In the genomic region with DNA sequence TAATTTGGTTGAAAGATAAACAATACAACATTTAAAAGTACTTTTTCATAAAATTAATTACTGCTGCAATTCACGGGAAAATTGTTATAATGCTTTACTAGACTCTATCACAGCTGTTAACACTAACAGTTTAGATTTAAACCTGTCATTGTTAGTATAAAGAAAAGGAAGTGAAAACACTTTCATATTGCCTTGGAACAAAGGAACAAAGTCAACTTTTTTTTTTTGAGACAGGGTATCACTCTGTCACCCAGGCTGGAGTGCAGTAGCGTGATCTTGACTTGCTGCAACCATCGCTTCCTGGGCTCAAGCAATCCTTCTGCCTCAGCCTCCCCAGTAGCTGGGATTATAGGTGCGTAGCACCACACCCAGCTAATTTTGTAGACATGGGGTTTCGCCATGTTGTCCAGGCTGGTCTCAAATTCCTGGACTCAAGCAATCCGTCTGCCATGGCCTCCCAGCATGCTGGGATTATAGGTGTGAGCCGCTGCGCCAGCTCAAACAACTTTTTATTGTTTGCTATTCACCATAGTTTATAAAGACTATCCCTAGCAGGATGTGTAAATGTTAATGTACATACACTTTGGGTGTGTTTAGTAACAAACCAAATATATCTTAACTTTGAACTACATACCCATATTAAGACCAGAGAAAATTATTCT, we compare ENCODE assay signal across 10 cellular contexts. TPM values are rescaled to one million over a fixed set of nuclear protein-coding genes. Genes with fewer than 3 reads are reported as not detected.
DNase-seq lines count a peak whose midpoint lies in the region; ATAC-seq and TF ChIP-seq lines count a peak whose summit lies in the region.
"Had no signal": no experiment of that assay in that cellular context is flagged by ENCODE, and none has a peak within 500 bp of the region (broad histone marks: within the 10 kb centered on the region; RNA-seq: fewer than 3 reads in every experiment).

No MANE protein-coding gene starts in this region.

- H3K27ac Mint-ChIP-seq in CD14-positive monocyte: peak overlapping the region in 6 of 7 donors; percentile 17 to 42 (median 36)

- no peaks in the 10 kb centered on the region for H4K20me1 ChIP-seq in MM.1S (ENCODE audit: insufficient read depth, low read length)

- no peak overlapping the region for H3K4me3 Mint-ChIP-seq in CD14-positive monocyte

- TF ChIP-seq CTCF in CD14-positive monocyte (IDR thresholded peaks at IDR 0.05): no peak
- TF ChIP-seq CTCF in MM.1S (IDR thresholded peaks at IDR 0.05; ENCODE audit: low read length): no peak
- TF ChIP-seq CTCF in GM13977 (IDR thresholded peaks at IDR 0.05; ENCODE audit: extremely low read depth, insufficient read depth, missing control alignments): no peak

- H3K36me3 ChIP-seq in MM.1S (replicated peaks; ENCODE audit: insufficient read depth, low read length): no peaks in the 10 kb centered on the region
- H3K36me3 ChIP-seq: MG63 had no signal

- peaks cover 21 to 50% of the 10 kb centered on the region in 2 donors for H3K36me3 Mint-ChIP-seq in CD14-positive monocyte

- no peaks in the 10 kb centered on the region for H3K9me3 ChIP-seq in MM.1S (replicated peaks; ENCODE audit: insufficient read depth, low read length)
- H3K9me3 ChIP-seq: esophagus muscularis mucosa, MG63 had no signal

- DNase-seq in CD14-positive monocyte (ENCODE audit: low spot score): no peak
- DNase-seq in MM.1S: peak; percentile 46
- DNase-seq in GM13977 (ENCODE audit: low spot score): no peak
- no peak for DNase-seq in activated CD8-positive, alpha-beta memory T cell treated with anti-CD3 and anti-CD28 coated beads for 24 hours
- no peak for DNase-seq in NCI-H1417 treated with DMSO at 0.1 percent for 48 hours (lab: John Stamatoyannopoulos, UW)
- no peak for DNase-seq in activated CD4-positive, alpha-beta T cell treated with anti-CD3 and anti-CD28 coated beads, Interleukin-2, amount 50 U/mL, for 4 hours
- DNase-seq: MG63 had no signal

- H3K4me2 ChIP-seq in MM.1S (ENCODE audit: low read depth, low read length): no peak overlapping the region

- H3K9me2 ChIP-seq in MM.1S (replicated peaks; ENCODE audit: insufficient read depth, low read length): no peaks in the 10 kb centered on the region

- in situ Hi-C loops in GM13977 (cut with MboI; ENCODE audit: low pct_unique_long_range_greater_than_20kb, low sequenced_read_pairs, unreplicated experiment): no loop called here

- H3K4me1 Mint-ChIP-seq in CD14-positive monocyte: peaks cover 8% of the 10 kb centered on the region

- H3F3A ChIP-seq in MM.1S (ENCODE audit: insufficient read depth, low read length): no peaks in the 10 kb centered on the region

- no peak overlapping the region for H3K4me3 ChIP-seq in MM.1S (ENCODE audit: low read length)
- H3K4me3 ChIP-seq: esophagus muscularis mucosa, MG63 had no signal

- no peaks in the 10 kb centered on the region for H3K27me3 Mint-ChIP-seq in CD14-positive monocyte (ENCODE audit: low read depth in 3 of 3)

- H3K27me3 ChIP-seq in MM.1S (replicated peaks; ENCODE audit: insufficient read depth, low read length): no peaks in the 10 kb centered on the region
- H3K27me3 ChIP-seq: esophagus muscularis mucosa, MG63 had no signal

- no peaks in the 10 kb centered on the region for H3K79me2 ChIP-seq in MM.1S (ENCODE audit: low read length)

- no peak overlapping the region for H3K9ac ChIP-seq in MM.1S (ENCODE audit: low read length)

- H2AFZ ChIP-seq in MM.1S (ENCODE audit: low read length): no peak overlapping the region

- intact Hi-C loops in CD14-positive monocyte (cut with micrococcal nuclease): no loop called here

- H3K9me3 Mint-ChIP-seq in CD14-positive monocyte: no peaks in the 10 kb centered on the region

- H3K4me1 ChIP-seq in MM.1S (ENCODE audit: low read length): peaks cover 8% of the 10 kb centered on the region
- H3K4me1 ChIP-seq: esophagus muscularis mucosa had no signal

- peak; percentile 72 for ATAC-seq in GM19452 (IDR thresholded peaks at IDR 0.05; ENCODE audit: unreplicated experiment)
- ATAC-seq in HG02870 (IDR thresholded peaks at IDR 0.05; ENCODE audit: unreplicated experiment): peak; percentile 82

- no peak overlapping the region for H3K27ac ChIP-seq in MM.1S (ENCODE audit: low read length)
- H3K27ac ChIP-seq: esophagus muscularis mucosa had no signal

RNA-seq across cellular contexts. Expression of a gene that starts 22.1 kb away (rescaled TPM):
- polyA plus RNA-seq in CD14-positive monocyte: 100 to 1,000 TPM in 1 of 2 donors, 10 to 100 TPM in 1; 90.6 to 103 TPM
